Comparison of ENCODE assay signal across 8 cellular contexts in genomic region chr7:100705341-100705752, GRCh38. TPM values are rescaled to one million over a fixed set of nuclear protein-coding genes. Genes with fewer than 3 reads are reported as not detected.
DNase-seq lines count a peak whose midpoint lies in the region; ATAC-seq, FAIRE-seq and TF ChIP-seq lines count a peak whose summit lies in the region.

No MANE protein-coding gene starts in this region.

- peaks cover 0 to 2% (median 0%) of the 10 kb centered on the region in 5 donors for H3K27me3 Mint-ChIP-seq in naive thymus-derived CD8-positive, alpha-beta T cell

- DNase-seq in D721Med (ENCODE audit: insufficient read length, low spot score): peak; percentile 74
- peak; percentile 86 for DNase-seq in GM20000 (ENCODE audit: low spot score)
- peak; percentile 83 for DNase-seq in HT-29 (ENCODE audit: low spot score)
- peak; percentile 41 for DNase-seq in OCI-M2 (lab: John Stamatoyannopoulos, UW; ENCODE audit: unreplicated experiment)
- peak; percentile 59 to 70 for DNase-seq in activated T-helper 1 cell treated with anti-CD3 and anti-CD28 coated beads, Interleukin-2, amount 50 U/mL, for 16 hours (ENCODE audit: low read depth in 1 of 2, low spot score in 1 of 2)
- DNase-seq in fibroblast of mammary gland (ENCODE audit: low read depth): peak; percentile 63
- DNase-seq in naive thymus-derived CD8-positive, alpha-beta T cell: peak; percentile 48 to 85 (median 73)
- DNase-seq in stimulated activated naive CD8-positive, alpha-beta T cell treated with anti-CD3 and anti-CD28 coated beads, Interleukin-15, Interleukin-2, amounts not matched to agents 100 U/mL and 50 U/mL, for 24 hours: peak; percentile 92

- peak; percentile 57 to 61 for ATAC-seq in naive thymus-derived CD8-positive, alpha-beta T cell
- peak; percentile 67 for ATAC-seq in stimulated activated naive CD8-positive, alpha-beta T cell treated with anti-CD3 and anti-CD28 coated beads, Interleukin-15, Interleukin-2, amounts not matched to agents 100 U/mL and 50 U/mL, for 24 hours

- TF ChIP-seq CTCF in D721Med (IDR thresholded peaks at IDR 0.05; ENCODE audit: insufficient read depth, missing control alignments) (peak; percentile 79), GM20000 (IDR thresholded peaks at IDR 0.05; ENCODE audit: extremely low read depth, missing control alignments) (peak; percentile 80), fibroblast of mammary gland (conservative IDR thresholded peaks at IDR 0.05; ENCODE audit: control insufficient read depth, insufficient read depth, low read depth, low read length) (peak; percentile 81)

- no peak for FAIRE-seq in D721Med (lab: Jason Lieb, UNC)

- POLR2A ChIA-PET in naive thymus-derived CD8-positive, alpha-beta T cell (lab: Charles Lee): interaction anchor here (0.5 to 3.3 kb wide), 27 partner anchors 11 to 1234 kb away, joined by 3 to 43 read pairs (median 4); partner anchors contain the start of genes AP4M1, FBXO24, GIGYF1 and GNB2

- H3K9me3 Mint-ChIP-seq in naive thymus-derived CD8-positive, alpha-beta T cell: no peaks in the 10 kb centered on the region

- H3K4me3 Mint-ChIP-seq in naive thymus-derived CD8-positive, alpha-beta T cell: peak overlapping the region; percentile 91 to 99 (median 96)

- peaks cover 0 to 4% (median 0%) of the 10 kb centered on the region in 3 donors for H3K36me3 Mint-ChIP-seq in naive thymus-derived CD8-positive, alpha-beta T cell

- H3K4me1 Mint-ChIP-seq in naive thymus-derived CD8-positive, alpha-beta T cell: peaks cover 8 to 25% (median 20%) of the 10 kb centered on the region in 4 donors

- H3K27ac Mint-ChIP-seq in naive thymus-derived CD8-positive, alpha-beta T cell: peak overlapping the region; percentile 76 to 96 (median 92)

- peak overlapping the region; percentile 88 for H3K4me3 ChIP-seq in fibroblast of mammary gland (ENCODE audit: control insufficient read depth, low read depth, low read length)

RNA-seq across cellular contexts. Expression of gene POP7, which starts 0.6 kb away (rescaled TPM):
- 222 and 231 TPM in 2 replicates for total RNA-seq in HT-29 (2014; rRNA removed; shearing (Covaris generic))
- 10 to 100 TPM; 16.9 to 17.5 TPM for total RNA-seq in naive thymus-derived CD8-positive, alpha-beta T cell
- 10 to 100 TPM; 32.6 to 41.7 (median 33.0) TPM for polyA plus RNA-seq in naive thymus-derived CD8-positive, alpha-beta T cell

RNA-seq across cellular contexts. Expression of gene GIGYF1, which starts 11.3 kb away (rescaled TPM):
- 44.6 and 46.9 TPM in 2 replicates for total RNA-seq in HT-29 (2014; rRNA removed; shearing (Covaris generic))
- total RNA-seq in naive thymus-derived CD8-positive, alpha-beta T cell: 100 to 1,000 TPM; 118 to 122 TPM
- 1 to 10 TPM in 2 of 3 donors, under 1 TPM in 1; 0.83 to 3.0 (median 1.0) TPM for polyA plus RNA-seq in naive thymus-derived CD8-positive, alpha-beta T cell

RNA-seq across cellular contexts. Expression of gene EPO, which starts 14.9 kb away (rescaled TPM):
- not detected in 2 replicates for total RNA-seq in HT-29 (2014; rRNA removed; shearing (Covaris generic))
- total RNA-seq in naive thymus-derived CD8-positive, alpha-beta T cell: not detected
- not detected for polyA plus RNA-seq in naive thymus-derived CD8-positive, alpha-beta T cell

RNA-seq across cellular contexts. Expression of gene ZAN, which starts 28.0 kb away (rescaled TPM):
- not detected in 2 replicates for total RNA-seq in HT-29 (2014; rRNA removed; shearing (Covaris generic))
- not detected for total RNA-seq in naive thymus-derived CD8-positive, alpha-beta T cell
- polyA plus RNA-seq in naive thymus-derived CD8-positive, alpha-beta T cell: under 1 TPM in 1 of 3 donors, not detected in 2; 0.05 TPM

RNA-seq across cellular contexts. Expression of gene GNB2, which starts 31.8 kb away (rescaled TPM):
- 272 and 317 TPM in 2 replicates for total RNA-seq in HT-29 (2014; rRNA removed; shearing (Covaris generic))
- total RNA-seq in naive thymus-derived CD8-positive, alpha-beta T cell: 100 to 1,000 TPM; 117 to 118 TPM
- 10 to 100 TPM; 34.8 to 42.4 (median 42.1) TPM for polyA plus RNA-seq in naive thymus-derived CD8-positive, alpha-beta T cell

Comparison
In these comparisons a context has a peak if more than half of its experiments do, and no peak if none do; other contexts are left out.
1. Peak in every context shown above with its lines: DNase-seq, ATAC-seq and H3K4me3 ChIP-seq.
2. DNase-seq: peak in every context shown above with its lines; median percentile 92 in stimulated activated naive CD8-positive, alpha-beta T cell treated with anti-CD3 and anti-CD28 coated beads, Interleukin-15, Interleukin-2, amounts not matched to agents 100 U/mL and 50 U/mL, for 24 hours; 86 in GM20000; 83 in HT-29; 74 in D721Med; 73 in naive thymus-derived CD8-positive, alpha-beta T cell; 64 in activated T-helper 1 cell treated with anti-CD3 and anti-CD28 coated beads, Interleukin-2, amount 50 U/mL, for 16 hours; 63 in fibroblast of mammary gland; 41 in OCI-M2.
3. RNA of gene POP7, which starts 0.6 kb away (total RNA-seq): 222 to 231 TPM in HT-29; 16.9 to 17.5 TPM in naive thymus-derived CD8-positive, alpha-beta T cell; every median in the first group is over 10 times any median in the second.